ENCODE assay signal across 1 cellular context in the genomic region with DNA sequence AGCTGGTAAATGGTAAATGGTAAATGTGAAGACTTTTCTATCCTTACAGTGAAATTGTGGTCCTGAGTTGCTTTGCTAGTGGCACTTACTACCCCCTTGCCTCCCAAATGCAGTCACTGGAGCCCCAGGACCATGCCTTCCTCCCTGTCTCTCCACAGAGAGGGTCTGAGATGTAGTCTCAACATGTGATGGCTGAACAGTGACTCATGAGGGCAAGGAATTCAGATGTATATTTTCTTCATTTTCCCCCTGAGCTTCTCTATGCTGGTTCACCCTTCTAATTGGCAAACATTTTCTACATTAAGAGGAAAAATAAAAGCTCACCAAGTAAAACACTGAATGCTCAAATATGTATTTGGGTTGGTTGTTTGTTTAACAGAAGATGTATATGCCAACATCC.
TF ChIP-seq lines count a peak whose summit lies in the region.

No MANE protein-coding gene starts in this region.

TF ChIP-seq in A549, 52 proteins besides CTCF, POLR2A, EP300 and RAD21 (continued from another document):
- TF ChIP-seq, protein P1, sequence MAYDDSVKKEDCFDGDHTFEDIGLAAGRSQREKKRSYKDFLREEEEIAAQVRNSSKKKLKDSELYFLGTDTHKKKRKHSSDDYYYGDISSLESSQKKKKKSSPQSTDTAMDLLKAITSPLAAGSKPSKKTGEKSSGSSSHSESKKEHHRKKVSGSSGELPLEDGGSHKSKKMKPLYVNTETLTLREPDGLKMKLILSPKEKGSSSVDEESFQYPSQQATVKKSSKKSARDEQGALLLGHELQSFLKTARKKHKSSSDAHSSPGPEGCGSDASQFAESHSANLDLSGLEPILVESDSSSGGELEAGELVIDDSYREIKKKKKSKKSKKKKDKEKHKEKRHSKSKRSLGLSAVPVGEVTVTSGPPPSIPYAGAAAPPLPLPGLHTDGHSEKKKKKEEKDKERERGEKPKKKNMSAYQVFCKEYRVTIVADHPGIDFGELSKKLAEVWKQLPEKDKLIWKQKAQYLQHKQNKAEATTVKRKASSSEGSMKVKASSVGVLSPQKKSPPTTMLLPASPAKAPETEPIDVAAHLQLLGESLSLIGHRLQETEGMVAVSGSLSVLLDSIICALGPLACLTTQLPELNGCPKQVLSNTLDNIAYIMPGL (CRISPR knock-in tag; IDR thresholded peaks at IDR 0.05; ENCODE audit: borderline replicate concordance), result no peak
- no peak for TF ChIP-seq HES2 (IDR thresholded peaks at IDR 0.05)
